Comparison of ENCODE assay signal across 8 cellular contexts in the genomic region with DNA sequence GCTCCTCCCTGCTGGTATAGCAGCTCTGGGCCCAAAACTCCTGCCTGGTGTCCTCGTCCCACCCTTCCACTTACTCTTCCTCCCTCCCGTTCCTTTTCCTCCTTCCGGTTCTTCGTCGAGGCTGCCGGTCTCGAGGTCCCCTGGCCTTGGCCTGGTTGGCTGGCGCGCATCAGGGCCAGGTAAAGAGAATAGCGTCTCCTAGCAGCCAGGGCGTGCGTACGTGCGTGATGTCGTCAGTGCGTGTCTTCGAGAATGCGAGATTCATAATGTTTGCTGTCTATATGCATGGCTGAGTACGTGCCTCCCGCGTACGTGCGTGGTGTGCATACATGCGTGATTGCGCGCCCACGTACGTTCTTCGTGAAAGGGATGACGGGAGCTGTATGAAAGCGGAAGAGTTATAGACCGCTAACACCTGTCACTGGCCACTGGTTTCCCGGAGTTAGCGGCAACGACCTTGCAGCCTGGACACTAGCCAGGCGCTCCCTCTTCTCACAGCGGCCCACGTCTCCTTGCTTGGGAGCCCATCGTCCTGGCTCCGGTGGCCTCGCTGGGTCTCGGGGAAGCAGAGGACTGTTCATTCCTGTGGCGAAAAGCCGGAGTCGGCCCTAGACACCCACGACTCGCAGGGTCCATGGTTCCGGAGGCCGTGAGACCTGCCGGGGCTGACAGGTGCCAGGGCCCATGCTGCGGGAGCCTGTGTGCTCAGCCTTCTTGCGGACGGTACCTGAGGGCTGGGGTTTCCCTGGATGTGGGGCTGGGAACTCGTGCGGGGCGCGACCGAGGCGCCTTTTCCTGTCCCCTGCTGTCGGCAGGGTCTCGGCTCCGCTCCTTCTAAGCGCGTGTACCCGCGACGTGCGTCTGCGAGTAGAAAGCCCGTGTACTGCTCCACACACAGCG. TPM values are rescaled to one million over a fixed set of nuclear protein-coding genes. Genes with fewer than 3 reads are reported as not detected.
A peak's percentile ranks its signal among the peaks of the same experiment; 100 is the strongest.
DNase-seq lines count a peak whose midpoint lies in the region; ATAC-seq and TF ChIP-seq lines count a peak whose summit lies in the region.

A gene (plus strand): TSS at position 392 of the 900 bp plus-strand sequence. CDS start 4,619 bp downstream, outside the sequence.

- TF ChIP-seq POLR2A in GM19099 (IDR thresholded peaks at IDR 0.05; ENCODE audit: extremely low read depth, insufficient read length, low read depth): peak; percentile 77

- ATAC-seq in HG03432 (IDR thresholded peaks at IDR 0.05; ENCODE audit: unreplicated experiment): peak; percentile 81

- DNase-seq in AML-193 (lab: John Stamatoyannopoulos, UW) (peak; percentile 64 to 77), NCI-H510A (lab: John Stamatoyannopoulos, UW) (peak; percentile 90), cerebellum (ENCODE audit: low spot score) (peak; percentile 82)
- peak; percentile 68 to 77 for DNase-seq in activated CD4-positive, alpha-beta T cell treated with anti-CD3 and anti-CD28 coated beads for 24 hours (ENCODE audit: low read depth in 2 of 2)
- peak; percentile 66 to 80 (median 72) for DNase-seq in stimulated activated CD4-positive, alpha-beta T cell treated with anti-CD3 and anti-CD28 coated beads, Interleukin-1b, Interleukin-23, amount 100 ng/mL, for 24 hours (ENCODE audit: low read depth in 4 of 4, low spot score in 1 of 4)

- H3K27me3 ChIP-seq in layer of hippocampus (ENCODE audit: control insufficient read depth, insufficient read depth, low read length): no peaks in the 10 kb centered on the region

- H3K27ac ChIP-seq in layer of hippocampus (ENCODE audit: low read depth, low read length): peak within 1 kb of the TSS; percentile 90

RNA-seq across cellular contexts. Expression of the gene that starts here (rescaled TPM):
- 10.0 TPM for total RNA-seq in cerebellum

Comparison
In these comparisons a context has a peak if more than half of its experiments do, and no peak if none do; other contexts are left out.
1. Peak in every context shown above with its lines: DNase-seq, ATAC-seq and H3K27ac ChIP-seq.